Comparison of ENCODE assay signal across 8 cellular contexts in the genomic region with DNA sequence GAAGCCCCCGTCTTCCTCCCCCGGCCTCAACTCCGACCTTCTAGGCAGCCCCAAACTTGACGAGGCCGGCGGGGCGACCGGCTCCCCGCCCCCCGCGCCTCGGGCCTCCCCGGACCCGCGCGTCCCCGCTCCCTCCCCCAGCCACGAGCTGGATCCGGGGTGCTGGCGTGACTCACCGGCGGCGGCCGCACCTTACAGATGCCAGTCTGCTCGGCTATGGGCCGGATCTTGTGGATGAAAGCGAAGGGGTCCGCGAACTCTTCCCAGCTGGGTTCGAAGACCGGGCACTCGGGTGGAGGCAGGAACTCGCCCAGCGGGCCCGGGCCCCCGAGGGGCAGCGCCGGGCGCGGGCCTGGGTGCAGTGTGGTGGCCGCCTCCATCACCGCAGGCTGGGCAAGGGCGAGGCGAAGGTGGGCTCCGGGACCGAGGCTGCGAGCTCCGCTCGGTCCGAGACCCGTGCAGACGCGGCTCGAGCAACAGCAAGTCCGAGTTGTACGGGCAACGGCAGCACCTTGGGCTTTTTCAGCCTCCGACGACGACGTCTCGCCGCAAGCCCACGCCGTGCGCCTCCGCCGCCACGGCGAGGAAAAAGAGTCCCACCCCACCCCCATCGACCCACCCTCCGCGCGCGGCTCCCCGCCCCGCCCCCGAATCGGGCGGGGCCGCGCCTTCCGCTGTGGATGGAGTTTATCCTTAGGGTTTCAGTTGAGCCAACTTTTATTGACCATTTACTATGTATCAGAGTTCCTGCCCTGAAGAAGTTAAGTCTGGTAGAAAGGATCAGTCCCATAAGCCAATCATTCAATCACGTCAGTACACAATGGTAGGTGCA. TPM values are rescaled to one million over a fixed set of nuclear protein-coding genes. Genes with fewer than 3 reads are reported as not detected.
DNase-seq lines count a peak whose midpoint lies in the region; ATAC-seq and TF ChIP-seq lines count a peak whose summit lies in the region.

Gene KDM5B, minus strand, starts transcription at position 496 of the 832 bp plus-strand sequence. Its CDS starts 116 bp downstream, at position 380.

- peaks cover 57% of the 10 kb centered on the region for H3K4me1 Mint-ChIP-seq in activated CD4-positive, alpha-beta T cell treated with anti-CD3 and anti-CD28 coated beads, Interleukin-2, amount 10 ng/mL, durations not matched to agents 7 days and 5 days

- H3K36me3 Mint-ChIP-seq in activated CD4-positive, alpha-beta T cell treated with anti-CD3 and anti-CD28 coated beads, Interleukin-2, amount 10 ng/mL, durations not matched to agents 7 days and 5 days (ENCODE audit: low read depth) = peaks cover 3% of the 10 kb centered on the region

- TF ChIP-seq CTCF in coronary artery (IDR thresholded peaks at IDR 0.05) = no peak

- no peaks in the 10 kb centered on the region for H3K9me3 Mint-ChIP-seq in activated CD4-positive, alpha-beta T cell treated with anti-CD3 and anti-CD28 coated beads, Interleukin-2, amount 10 ng/mL, durations not matched to agents 7 days and 5 days

- peak; percentile 80 for TF ChIP-seq POLR2A in GM15510 (IDR thresholded peaks at IDR 0.05; ENCODE audit: borderline replicate concordance, extremely low read depth, insufficient read length)

- POLR2A ChIA-PET in activated CD4-positive, alpha-beta T cell treated with anti-CD3 and anti-CD28 coated beads, Interleukin-2, amount 10 ng/mL, durations not matched to agents 7 days and 5 days (lab: Charles Lee) = interaction anchor here (0.6 kb wide), 1 partner anchor 79 kb away, joined by 8 read pairs; no protein-coding TSS in a partner anchor

- peak within 1 kb of the TSS; percentile 72 for H3K4me3 Mint-ChIP-seq in activated CD4-positive, alpha-beta T cell treated with anti-CD3 and anti-CD28 coated beads, Interleukin-2, amount 10 ng/mL, durations not matched to agents 7 days and 5 days

- H3K4me3 ChIP-seq in coronary artery = peak within 1 kb of the TSS; percentile 96

- no peaks in the 10 kb centered on the region for H3K27me3 ChIP-seq in layer of hippocampus (ENCODE audit: control insufficient read depth, insufficient read depth, low read length)

- H3K27ac ChIP-seq in coronary artery = peak within 1 kb of the TSS; percentile 74 to 92
- H3K27ac ChIP-seq in layer of hippocampus (ENCODE audit: low read depth, low read length) = peak within 1 kb of the TSS; percentile 18

- CTCF ChIA-PET in activated CD4-positive, alpha-beta T cell treated with anti-CD3 and anti-CD28 coated beads, Interleukin-2, amount 10 ng/mL, durations not matched to agents 7 days and 5 days (lab: Charles Lee) = interaction anchor here (0.6 kb wide), 1 partner anchor 20 kb away, joined by 3 read pairs; no protein-coding TSS in a partner anchor

- DNase-seq in NCI-H2227 (lab: John Stamatoyannopoulos, UW; ENCODE audit: unreplicated experiment) (peak; percentile 91), coronary artery (ENCODE audit: low spot score) (peak; percentile 83)
- peak; percentile 64 for DNase-seq in activated CD4-positive, alpha-beta T cell treated with anti-CD3 and anti-CD28 coated beads, Interleukin-2, amount 10 ng/mL, durations not matched to agents 7 days and 5 days
- DNase-seq in stimulated activated CD4-positive, alpha-beta T cell treated with anti-CD3 and anti-CD28 coated beads, Interleukin-15, amount 100 ng/mL, for 48 hours (ENCODE audit: low read depth in 2 of 2) = peak; percentile 39 to 60

- H3K27ac Mint-ChIP-seq in activated CD4-positive, alpha-beta T cell treated with anti-CD3 and anti-CD28 coated beads, Interleukin-2, amount 10 ng/mL, durations not matched to agents 7 days and 5 days = peak within 1 kb of the TSS; percentile 81

- ATAC-seq in HG02852 (IDR thresholded peaks at IDR 0.05; ENCODE audit: unreplicated experiment) (no peak), GM21786 (IDR thresholded peaks at IDR 0.05; ENCODE audit: unreplicated experiment) (no peak)

- peaks cover 23% of the 10 kb centered on the region for H3K27me3 Mint-ChIP-seq in activated CD4-positive, alpha-beta T cell treated with anti-CD3 and anti-CD28 coated beads, Interleukin-2, amount 10 ng/mL, durations not matched to agents 7 days and 5 days

RNA-seq across cellular contexts. Expression of gene KDM5B, which starts in this region (rescaled TPM):
- 10 to 100 TPM; 32.0 to 39.8 TPM for total RNA-seq in activated CD4-positive, alpha-beta T cell treated with anti-CD3 and anti-CD28 coated beads, Interleukin-2, amount 10 ng/mL, durations not matched to agents 7 days and 5 days
